In genomic region chr5:152380415-152381123, GRCh38 we compare ENCODE assay signal across 38 cellular contexts. TPM values are rescaled to one million over a fixed set of nuclear protein-coding genes. Genes with fewer than 3 reads are reported as not detected.
"Had no signal": no experiment of that assay in that cellular context is flagged by ENCODE, and none has a peak within 500 bp of the region (broad histone marks: within the 10 kb centered on the region; RNA-seq: fewer than 3 reads in every experiment).

No MANE protein-coding gene starts in this region.

- H3K4me3 Mint-ChIP-seq: activated B cell treated with CpG ODN at 0.5 μM for 24 hours; activated CD4-positive, alpha-beta memory T cell treated with anti-CD3 and anti-CD28 coated beads for 36 hours; activated CD4-positive, alpha-beta T cell treated with anti-CD3 and anti-CD28 coated beads, Interleukin-2, amount 10 ng/mL, durations not matched to agents 24 days and 14 days; activated CD8-positive, alpha-beta T cell treated with anti-CD3 and anti-CD28 coated beads for 36 hours; activated naive CD4-positive, alpha-beta T cell treated with anti-CD3 and anti-CD28 coated beads for 36 hours; activated naive CD4-positive, alpha-beta T cell treated with anti-CD3 and anti-CD28 coated beads, Interleukin-2, amount 50 U/mL, for 24 hours; activated naive CD8-positive, alpha-beta T cell; activated naive CD8-positive, alpha-beta T cell treated with anti-CD3 and anti-CD28 coated beads, Interleukin-2, amount 10 ng/mL, durations not matched to agents 7 days and 5 days; activated naive CD8-positive, alpha-beta T cell treated with anti-CD3 and anti-CD28 coated beads, Interleukin-2, amount 50 U/mL, for 24 hours; activated T-cell treated with anti-CD3 and anti-CD28 coated beads, Interleukin-2, amount 50 U/mL, for 4 hours; activated T-cell treated with anti-CD3 and anti-CD28 coated beads, Interleukin-2, amount 50 U/mL, for 72 hours; activated T-helper 1 cell treated with anti-CD3 and anti-CD28 coated beads, Interleukin-12 subunit alpha, Interleukin-12 subunit beta, Interleukin-2, Interleukin-4 antibody, amounts not matched to agents 30 ng/mL and 10 ng/mL and 1 ng/mL, durations not matched to agents 14 hours and 24 hours and 36 hours; activated T-helper 17 cell treated with anti-CD3 and anti-CD28 coated beads, Interleukin-2, amount 50 U/mL, for 72 hours; brain; T-helper 1 cell treated with Interleukin-12 subunit alpha and Interleukin-12 subunit beta and Interleukin-4 antibody, amounts not matched to agents 30 μg/mL and 1 μg/mL, for 36 hours; T-helper 2 cell treated with Interferon-gamma antibody and Interleukin-4, amounts not matched to agents 5 μg/mL and 100 μg/mL, for 36 hours had no signal

- H3K4me1 ChIP-seq: ascending aorta had no signal

- H3K4me1 Mint-ChIP-seq: activated B cell treated with CpG ODN at 0.5 μM for 24 hours; activated CD4-positive, alpha-beta T cell treated with anti-CD3 and anti-CD28 coated beads, Interleukin-2, amount 10 ng/mL, durations not matched to agents 24 days and 14 days; activated naive CD4-positive, alpha-beta T cell treated with anti-CD3 and anti-CD28 coated beads, Interleukin-2, amount 50 U/mL, for 24 hours; activated naive CD8-positive, alpha-beta T cell treated with anti-CD3 and anti-CD28 coated beads, Interleukin-2, amount 10 ng/mL, durations not matched to agents 7 days and 5 days; activated naive CD8-positive, alpha-beta T cell treated with anti-CD3 and anti-CD28 coated beads, Interleukin-2, amount 50 U/mL, for 24 hours; activated T-helper 17 cell treated with anti-CD3 and anti-CD28 coated beads, Interleukin-2, amount 50 U/mL, for 72 hours; brain had no signal

- H3K27me3 ChIP-seq: ascending aorta, cardiac muscle cell had no signal

- H3K9me3 ChIP-seq: ascending aorta had no signal

- H3K36me3 ChIP-seq: ascending aorta, cardiac muscle cell had no signal

- H3K36me3 Mint-ChIP-seq: activated CD4-positive, alpha-beta memory T cell treated with anti-CD3 and anti-CD28 coated beads for 36 hours; activated naive CD4-positive, alpha-beta T cell treated with anti-CD3 and anti-CD28 coated beads, Interleukin-2, amount 50 U/mL, for 24 hours; activated naive CD8-positive, alpha-beta T cell; activated naive CD8-positive, alpha-beta T cell treated with anti-CD3 and anti-CD28 coated beads, Interleukin-2, amount 10 ng/mL, durations not matched to agents 7 days and 5 days; brain had no signal

- H3K4me3 ChIP-seq: ascending aorta, cardiac muscle cell had no signal

- H3K9me3 Mint-ChIP-seq: activated B cell treated with CpG ODN at 0.5 μM for 24 hours; activated CD4-positive, alpha-beta memory T cell treated with anti-CD3 and anti-CD28 coated beads for 36 hours; activated CD4-positive, alpha-beta T cell treated with anti-CD3 and anti-CD28 coated beads, Interleukin-2, amount 10 ng/mL, durations not matched to agents 24 days and 14 days; activated CD8-positive, alpha-beta T cell treated with anti-CD3 and anti-CD28 coated beads for 36 hours; activated naive CD4-positive, alpha-beta T cell treated with anti-CD3 and anti-CD28 coated beads for 36 hours; activated naive CD8-positive, alpha-beta T cell treated with anti-CD3 and anti-CD28 coated beads, Interleukin-2, amount 10 ng/mL, durations not matched to agents 7 days and 5 days; activated naive CD8-positive, alpha-beta T cell treated with anti-CD3 and anti-CD28 coated beads, Interleukin-2, amount 50 U/mL, for 24 hours; activated T-cell treated with anti-CD3 and anti-CD28 coated beads, Interleukin-2, amount 50 U/mL, for 4 hours; activated T-helper 1 cell treated with anti-CD3 and anti-CD28 coated beads, Interleukin-12 subunit alpha, Interleukin-12 subunit beta, Interleukin-2, Interleukin-4 antibody, amounts not matched to agents 30 ng/mL and 10 ng/mL and 1 ng/mL, durations not matched to agents 14 hours and 24 hours and 36 hours; activated T-helper 17 cell treated with anti-CD3 and anti-CD28 coated beads, Interleukin-2, amount 50 U/mL, for 72 hours; brain; T-helper 1 cell treated with Interleukin-12 subunit alpha and Interleukin-12 subunit beta and Interleukin-4 antibody, amounts not matched to agents 30 μg/mL and 1 μg/mL, for 36 hours; T-helper 2 cell treated with Interferon-gamma antibody and Interleukin-4, amounts not matched to agents 5 μg/mL and 100 μg/mL, for 36 hours had no signal

- DNase-seq: activated B cell treated with CpG ODN at 0.5 μM for 24 hours; activated CD4-positive, alpha-beta memory T cell treated with anti-CD3 and anti-CD28 coated beads for 36 hours; activated CD4-positive, alpha-beta T cell treated with anti-CD3 and anti-CD28 coated beads for 4 hours; activated CD4-positive, alpha-beta T cell treated with anti-CD3 and anti-CD28 coated beads, Interleukin-2, amount 10 ng/mL, durations not matched to agents 24 days and 14 days; activated CD4-positive, alpha-beta T cell treated with anti-CD3 and anti-CD28 coated beads, Interleukin-2, amount 50 U/mL, for 1 hour; activated CD4-positive, alpha-beta T cell treated with anti-CD3 and anti-CD28 coated beads, Interleukin-2, amount 50 U/mL, for 4 hours; activated CD4-positive, CD25-positive, alpha-beta regulatory T cell treated with anti-CD3 and anti-CD28 coated beads, Interleukin-2, amount 50 U/mL, for 72 hours; activated CD8-positive, alpha-beta memory T cell treated with anti-CD3 and anti-CD28 coated beads, Interleukin-2, amount 50 U/mL, for 4 hours; activated CD8-positive, alpha-beta T cell treated with anti-CD3 and anti-CD28 coated beads for 36 hours; activated effector memory CD4-positive, alpha-beta T cell treated with anti-CD3 and anti-CD28 coated beads, Interleukin-2, amount 50 U/mL, for 16 hours; activated gamma-delta T cell treated with Interleukin-2 at 50 U/mL for 16 hours; activated naive CD4-positive, alpha-beta T cell; activated naive CD4-positive, alpha-beta T cell treated with anti-CD3 and anti-CD28 coated beads for 36 hours; activated naive CD8-positive, alpha-beta T cell treated with anti-CD3 and anti-CD28 coated beads, Interleukin-2, amount 10 ng/mL, durations not matched to agents 7 days and 5 days; activated naive CD8-positive, alpha-beta T cell treated with anti-CD3 and anti-CD28 coated beads, Interleukin-2, amount 50 U/mL, for 24 hours; activated T-cell treated with anti-CD3 and anti-CD28 coated beads for 4 hours; activated T-cell treated with anti-CD3 and anti-CD28 coated beads, Interleukin-2, amount 50 U/mL, for 1 hour; activated T-cell treated with anti-CD3 and anti-CD28 coated beads, Interleukin-2, amount 50 U/mL, for 4 hours; activated T-cell treated with anti-CD3 and anti-CD28 coated beads, Interleukin-2, amount 50 U/mL, for 72 hours; amygdala; anterior cingulate cortex; central memory CD4-positive, alpha-beta T cell; T-helper 1 cell; T-helper 2 cell; T-helper 9 cell had no signal

- H3K27ac Mint-ChIP-seq: activated B cell treated with CpG ODN at 0.5 μM for 24 hours; activated CD4-positive, alpha-beta memory T cell treated with anti-CD3 and anti-CD28 coated beads for 36 hours; activated CD4-positive, alpha-beta T cell treated with anti-CD3 and anti-CD28 coated beads, Interleukin-2, amount 10 ng/mL, durations not matched to agents 24 days and 14 days; activated CD8-positive, alpha-beta T cell treated with anti-CD3 and anti-CD28 coated beads for 36 hours; activated naive CD4-positive, alpha-beta T cell treated with anti-CD3 and anti-CD28 coated beads for 36 hours; activated naive CD4-positive, alpha-beta T cell treated with anti-CD3 and anti-CD28 coated beads, Interleukin-2, amount 50 U/mL, for 24 hours; activated naive CD8-positive, alpha-beta T cell; activated naive CD8-positive, alpha-beta T cell treated with anti-CD3 and anti-CD28 coated beads, Interleukin-2, amount 10 ng/mL, durations not matched to agents 7 days and 5 days; activated naive CD8-positive, alpha-beta T cell treated with anti-CD3 and anti-CD28 coated beads, Interleukin-2, amount 50 U/mL, for 24 hours; activated T-cell treated with anti-CD3 and anti-CD28 coated beads, Interleukin-2, amount 50 U/mL, for 72 hours; activated T-helper 1 cell treated with anti-CD3 and anti-CD28 coated beads, Interleukin-12 subunit alpha, Interleukin-12 subunit beta, Interleukin-2, Interleukin-4 antibody, amounts not matched to agents 30 ng/mL and 10 ng/mL and 1 ng/mL, durations not matched to agents 14 hours and 24 hours and 36 hours; activated T-helper 17 cell treated with anti-CD3 and anti-CD28 coated beads, Interleukin-2, amount 50 U/mL, for 72 hours; brain; T-helper 1 cell treated with Interleukin-12 subunit alpha and Interleukin-12 subunit beta and Interleukin-4 antibody, amounts not matched to agents 30 μg/mL and 1 μg/mL, for 36 hours; T-helper 2 cell treated with Interferon-gamma antibody and Interleukin-4, amounts not matched to agents 5 μg/mL and 100 μg/mL, for 36 hours had no signal

- ATAC-seq: activated CD8-positive, alpha-beta T cell treated with anti-CD3 and anti-CD28 coated beads for 36 hours; activated naive CD8-positive, alpha-beta T cell treated with anti-CD3 and anti-CD28 coated beads, Interleukin-2, amount 50 U/mL, for 24 hours; activated T-cell treated with anti-CD3 and anti-CD28 coated beads, Interleukin-2, amount 50 U/mL, for 4 hours; activated T-cell treated with anti-CD3 and anti-CD28 coated beads, Interleukin-2, amount 50 U/mL, for 72 hours; activated T-helper 17 cell treated with anti-CD3 and anti-CD28 coated beads, Interleukin-2, amount 50 U/mL, for 72 hours had no signal

- H3K27ac ChIP-seq: ascending aorta, cardiac muscle cell, VCaP had no signal

- H3K27me3 Mint-ChIP-seq: activated B cell treated with CpG ODN at 0.5 μM for 24 hours; activated CD4-positive, alpha-beta memory T cell treated with anti-CD3 and anti-CD28 coated beads for 36 hours; activated CD4-positive, alpha-beta T cell treated with anti-CD3 and anti-CD28 coated beads, Interleukin-2, amount 10 ng/mL, durations not matched to agents 24 days and 14 days; activated naive CD8-positive, alpha-beta T cell treated with anti-CD3 and anti-CD28 coated beads, Interleukin-2, amount 50 U/mL, for 24 hours had no signal

RNA-seq across cellular contexts. Expression of gene NMUR2, which starts 24.5 kb away (rescaled TPM):
- total RNA-seq: activated B cell treated with CpG ODN at 0.5 μM for 24 hours; activated CD4-positive, alpha-beta memory T cell treated with anti-CD3 and anti-CD28 coated beads for 36 hours; activated CD4-positive, alpha-beta T cell treated with anti-CD3 and anti-CD28 coated beads, Interleukin-2, amount 10 ng/mL, durations not matched to agents 24 days and 14 days; activated CD8-positive, alpha-beta memory T cell treated with anti-CD3 and anti-CD28 coated beads for 36 hours; activated CD8-positive, alpha-beta T cell treated with anti-CD3 and anti-CD28 coated beads for 36 hours; activated naive CD4-positive, alpha-beta T cell treated with anti-CD3 and anti-CD28 coated beads for 36 hours; activated naive CD8-positive, alpha-beta T cell treated with anti-CD3 and anti-CD28 coated beads, Interleukin-2, amount 10 ng/mL, durations not matched to agents 7 days and 5 days; activated T-cell treated with anti-CD3 and anti-CD28 coated beads, Interleukin-2, amount 50 U/mL, for 4 hours; activated T-cell treated with anti-CD3 and anti-CD28 coated beads, Interleukin-2, amount 50 U/mL, for 72 hours; activated T-helper 1 cell treated with anti-CD3 and anti-CD28 coated beads, Interleukin-12 subunit alpha, Interleukin-12 subunit beta, Interleukin-2, Interleukin-4 antibody, amounts not matched to agents 30 ng/mL and 10 ng/mL and 1 ng/mL, durations not matched to agents 14 hours and 24 hours and 36 hours; activated T-helper 17 cell treated with anti-CD3 and anti-CD28 coated beads, Interleukin-2, amount 50 U/mL, for 72 hours; ascending aorta; bronchial epithelial cell; cardiac muscle cell; cerebellum had no signal
